20 cellular contexts compared by ENCODE assay signal in genomic region chr1:158716335-158716734, GRCh38. TPM values are rescaled to one million over a fixed set of nuclear protein-coding genes. Genes with fewer than 3 reads are reported as not detected.
DNase-seq lines count a peak whose midpoint lies in the region; ATAC-seq lines count a peak whose summit lies in the region.
"Had no signal": no experiment of that assay in that cellular context is flagged by ENCODE, and none has a peak within 500 bp of the region (broad histone marks: within the 10 kb centered on the region; RNA-seq: fewer than 3 reads in every experiment).

No MANE protein-coding gene starts in this region.

- peak; percentile 55 for ATAC-seq in activated CD8-positive, alpha-beta memory T cell treated with anti-CD3 and anti-CD28 coated beads, Interleukin-2, amount 10 ng/mL, durations not matched to agents 7 days and 5 days
- ATAC-seq in GM19395 (IDR thresholded peaks at IDR 0.05; ENCODE audit: unreplicated experiment) (peak; percentile 70), T-helper 17 cell (peak; percentile 41), HG02642 (IDR thresholded peaks at IDR 0.05; ENCODE audit: poor library complexity, unreplicated experiment) (no peak), GM21576 (IDR thresholded peaks at IDR 0.05; ENCODE audit: unreplicated experiment) (no peak)
- ATAC-seq in stimulated activated memory B cell treated with anti-CD40 and anti-IgM and Interleukin-4, amounts not matched to agents 10 μg/mL and 1 μg/mL and 100 μg/mL, for 72 hours, result peak; percentile 59
- ATAC-seq: A549 had no signal

- peaks cover 16% of the 10 kb centered on the region for H3K27me3 Mint-ChIP-seq in activated CD8-positive, alpha-beta memory T cell treated with anti-CD3 and anti-CD28 coated beads, Interleukin-2, amount 10 ng/mL, durations not matched to agents 7 days and 5 days
- peaks cover 57% of the 10 kb centered on the region for H3K27me3 Mint-ChIP-seq in T-helper 17 cell
- H3K27me3 Mint-ChIP-seq in stimulated activated memory B cell treated with anti-CD40 and anti-IgM and Interleukin-4, amounts not matched to agents 10 μg/mL and 1 μg/mL and 100 μg/mL, for 72 hours, result peaks cover 39% of the 10 kb centered on the region

- DNase-seq in activated CD8-positive, alpha-beta memory T cell treated with anti-CD3 and anti-CD28 coated beads, Interleukin-2, amount 10 ng/mL, durations not matched to agents 7 days and 5 days, result no peak
- no peak for DNase-seq in activated CD8-positive, alpha-beta memory T cell treated with anti-CD3 and anti-CD28 coated beads, Interleukin-2, amount 50 U/mL, for 48 hours
- no peak for DNase-seq in T-helper 17 cell
- no peak for DNase-seq in stimulated activated CD4-positive, alpha-beta T cell treated with anti-CD3 and anti-CD28 coated beads, Interleukin-12 subunit alpha, Interleukin-12 subunit beta, amount 100 ng/mL, for 4 hours
- DNase-seq: activated CD4-positive, alpha-beta T cell treated with anti-CD3 and anti-CD28 coated beads, Interleukin-2, amount 50 U/mL, for 48 hours; activated effector memory CD4-positive, alpha-beta T cell treated with anti-CD3 and anti-CD28 coated beads, Interleukin-2, amount 50 U/mL, for 16 hours; DMS53; NCI-H226; stimulated activated naive CD4-positive, alpha-beta T cell; trophoblast cell had no signal

- H3K4me1 Mint-ChIP-seq in activated CD8-positive, alpha-beta memory T cell treated with anti-CD3 and anti-CD28 coated beads, Interleukin-2, amount 10 ng/mL, durations not matched to agents 7 days and 5 days, result peaks cover 12% of the 10 kb centered on the region
- H3K4me1 Mint-ChIP-seq in T-helper 17 cell, result no peaks in the 10 kb centered on the region
- H3K4me1 Mint-ChIP-seq in stimulated activated memory B cell treated with anti-CD40 and anti-IgM and Interleukin-4, amounts not matched to agents 10 μg/mL and 1 μg/mL and 100 μg/mL, for 72 hours, result no peaks in the 10 kb centered on the region
- H3K4me1 Mint-ChIP-seq: neural crest cell had no signal

- no peaks in the 10 kb centered on the region for H3K9me3 ChIP-seq in T-helper 17 cell (ENCODE audit: control insufficient read depth, low read length, poor library complexity, severe bottlenecking)
- H3K9me3 ChIP-seq: A549, prostate gland had no signal

- no peak overlapping the region for H3K4me3 Mint-ChIP-seq in activated CD8-positive, alpha-beta memory T cell treated with anti-CD3 and anti-CD28 coated beads, Interleukin-2, amount 10 ng/mL, durations not matched to agents 7 days and 5 days
- H3K4me3 Mint-ChIP-seq in T-helper 17 cell, result no peak overlapping the region
- no peak overlapping the region for H3K4me3 Mint-ChIP-seq in stimulated activated memory B cell treated with anti-CD40 and anti-IgM and Interleukin-4, amounts not matched to agents 10 μg/mL and 1 μg/mL and 100 μg/mL, for 72 hours
- H3K4me3 Mint-ChIP-seq: neural crest cell had no signal

- H3K9me3 Mint-ChIP-seq in activated CD8-positive, alpha-beta memory T cell treated with anti-CD3 and anti-CD28 coated beads, Interleukin-2, amount 10 ng/mL, durations not matched to agents 7 days and 5 days (ENCODE audit: low read depth), result no peaks in the 10 kb centered on the region
- H3K9me3 Mint-ChIP-seq in stimulated activated memory B cell treated with anti-CD40 and anti-IgM and Interleukin-4, amounts not matched to agents 10 μg/mL and 1 μg/mL and 100 μg/mL, for 72 hours, result no peaks in the 10 kb centered on the region

- CTCF ChIA-PET in activated CD8-positive, alpha-beta memory T cell treated with anti-CD3 and anti-CD28 coated beads, Interleukin-2, amount 10 ng/mL, durations not matched to agents 7 days and 5 days (lab: Charles Lee), result no interaction called here

- H3K36me3 Mint-ChIP-seq in activated CD8-positive, alpha-beta memory T cell treated with anti-CD3 and anti-CD28 coated beads, Interleukin-2, amount 10 ng/mL, durations not matched to agents 7 days and 5 days, result no peaks in the 10 kb centered on the region
- H3K36me3 Mint-ChIP-seq in T-helper 17 cell (ENCODE audit: low read depth), result peaks cover 4% of the 10 kb centered on the region
- H3K36me3 Mint-ChIP-seq in stimulated activated memory B cell treated with anti-CD40 and anti-IgM and Interleukin-4, amounts not matched to agents 10 μg/mL and 1 μg/mL and 100 μg/mL, for 72 hours, result no peaks in the 10 kb centered on the region

- H3K27ac Mint-ChIP-seq in activated CD8-positive, alpha-beta memory T cell treated with anti-CD3 and anti-CD28 coated beads, Interleukin-2, amount 10 ng/mL, durations not matched to agents 7 days and 5 days, result no peak overlapping the region
- no peak overlapping the region for H3K27ac Mint-ChIP-seq in T-helper 17 cell
- no peak overlapping the region for H3K27ac Mint-ChIP-seq in stimulated activated memory B cell treated with anti-CD40 and anti-IgM and Interleukin-4, amounts not matched to agents 10 μg/mL and 1 μg/mL and 100 μg/mL, for 72 hours

RNA-seq across cellular contexts. Expression of gene OR6K3, which starts 4.2 kb away (rescaled TPM):
- not detected for total RNA-seq in activated CD8-positive, alpha-beta memory T cell treated with anti-CD3 and anti-CD28 coated beads, Interleukin-2, amount 10 ng/mL, durations not matched to agents 7 days and 5 days
- total RNA-seq in T-helper 17 cell, result not detected
- total RNA-seq: fibroblast of villous mesenchyme, H1, kidney epithelial cell, neural crest cell, prostate gland had no signal

RNA-seq across cellular contexts. Expression of gene OR6K2, which starts 15.9 kb away (rescaled TPM):
- total RNA-seq in activated CD8-positive, alpha-beta memory T cell treated with anti-CD3 and anti-CD28 coated beads, Interleukin-2, amount 10 ng/mL, durations not matched to agents 7 days and 5 days, result not detected
- total RNA-seq in T-helper 17 cell, result not detected
- total RNA-seq: fibroblast of villous mesenchyme, H1, kidney epithelial cell, neural crest cell, prostate gland had no signal

RNA-seq across cellular contexts. Expression of gene SPTA1, which starts 29.8 kb away (rescaled TPM):
- total RNA-seq in activated CD8-positive, alpha-beta memory T cell treated with anti-CD3 and anti-CD28 coated beads, Interleukin-2, amount 10 ng/mL, durations not matched to agents 7 days and 5 days, result not detected
- not detected for total RNA-seq in T-helper 17 cell
- total RNA-seq: fibroblast of villous mesenchyme, H1, kidney epithelial cell, neural crest cell had no signal

RNA-seq across cellular contexts. Expression of gene OR6K6, which starts 38.2 kb away (rescaled TPM):
- not detected for total RNA-seq in activated CD8-positive, alpha-beta memory T cell treated with anti-CD3 and anti-CD28 coated beads, Interleukin-2, amount 10 ng/mL, durations not matched to agents 7 days and 5 days
- not detected for total RNA-seq in T-helper 17 cell
- total RNA-seq: fibroblast of villous mesenchyme, H1, kidney epithelial cell, neural crest cell, prostate gland had no signal

RNA-seq across cellular contexts. Expression of gene OR6N1, which starts 55.7 kb away (rescaled TPM):
- not detected for total RNA-seq in activated CD8-positive, alpha-beta memory T cell treated with anti-CD3 and anti-CD28 coated beads, Interleukin-2, amount 10 ng/mL, durations not matched to agents 7 days and 5 days
- not detected for total RNA-seq in T-helper 17 cell
- total RNA-seq: fibroblast of villous mesenchyme, H1, kidney epithelial cell, neural crest cell, prostate gland had no signal

Comparison
In these comparisons a context has a peak if more than half of its experiments do, and no peak if none do; other contexts are left out.
1. ATAC-seq: peak in activated CD8-positive, alpha-beta memory T cell treated with anti-CD3 and anti-CD28 coated beads, Interleukin-2, amount 10 ng/mL, durations not matched to agents 7 days and 5 days (single experiment), GM19395 (single experiment), T-helper 17 cell (single experiment) and stimulated activated memory B cell treated with anti-CD40 and anti-IgM and Interleukin-4, amounts not matched to agents 10 μg/mL and 1 μg/mL and 100 μg/mL, for 72 hours (single experiment); none in HG02642 (single experiment) and GM21576 (single experiment).